Comparison of ENCODE assay signal across 8 cellular contexts in the genomic region with DNA sequence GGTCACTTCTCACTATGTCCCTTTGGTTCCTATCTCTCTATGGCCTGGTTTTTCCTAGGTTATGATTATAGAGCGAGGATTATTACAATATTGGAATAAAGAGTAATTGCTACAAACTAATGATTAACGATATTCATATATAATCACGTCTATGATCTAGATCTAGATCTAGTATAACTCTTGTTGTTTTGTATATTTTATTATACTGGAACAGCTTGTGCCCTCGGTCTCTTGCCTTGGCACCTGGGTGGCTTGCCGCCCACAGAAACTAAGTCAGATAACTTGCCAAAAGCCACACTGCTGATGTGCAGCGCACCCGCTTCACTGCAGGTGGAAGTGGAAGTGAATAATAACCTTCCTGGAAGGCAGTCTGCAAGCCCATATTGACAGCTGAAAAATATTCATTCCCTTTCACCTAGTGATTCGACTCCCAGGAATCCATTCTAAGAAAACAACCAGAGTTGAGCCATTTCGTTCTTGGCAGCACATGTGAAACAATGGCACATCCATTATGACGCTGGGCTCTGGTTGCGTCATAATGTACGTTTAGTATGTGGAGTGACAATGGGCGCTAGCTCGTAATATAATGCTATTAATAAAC. TPM values are rescaled to one million over a fixed set of nuclear protein-coding genes. Genes with fewer than 3 reads are reported as not detected.
DNase-seq lines count a peak whose midpoint lies in the region; ATAC-seq and TF ChIP-seq lines count a peak whose summit lies in the region.

No MANE protein-coding gene starts in this region.

- POLR2A ChIA-PET in activated naive CD8-positive, alpha-beta T cell treated with anti-CD3 and anti-CD28 coated beads, Interleukin-2, amount 10 ng/mL, durations not matched to agents 7 days and 5 days (lab: Charles Lee) = interaction anchor here (1.2 to 1.7 kb wide), 2 partner anchors 12 to 23 kb away, joined by 3 to 6 read pairs; no protein-coding TSS in a partner anchor

- H3K27ac ChIP-seq in right cardiac atrium (ENCODE audit: low read length) (no peak overlapping the region), sigmoid colon (peak overlapping the region; percentile 83 to 94 (median 88))

- no peaks in the 10 kb centered on the region for H3K27me3 ChIP-seq in right cardiac atrium (ENCODE audit: control insufficient read depth, insufficient read depth)
- no peaks in the 10 kb centered on the region for H3K27me3 ChIP-seq in sigmoid colon

- H3K4me1 ChIP-seq in ES-I3 (ENCODE audit: insufficient read depth, low read length) (peaks cover 13% of the 10 kb centered on the region; the same call in 1 of the 2 replicates), right cardiac atrium (ENCODE audit: control insufficient read depth, insufficient read depth, low read length) (no peaks in the 10 kb centered on the region), sigmoid colon (peaks cover 0 to 25% (median 22%) of the 10 kb centered on the region in 4 donors)

- peaks cover 3% of the 10 kb centered on the region for H3K27me3 Mint-ChIP-seq in activated naive CD8-positive, alpha-beta T cell treated with anti-CD3 and anti-CD28 coated beads, Interleukin-2, amount 10 ng/mL, durations not matched to agents 7 days and 5 days

- peaks cover 11% of the 10 kb centered on the region for H3K4me1 Mint-ChIP-seq in activated naive CD8-positive, alpha-beta T cell treated with anti-CD3 and anti-CD28 coated beads, Interleukin-2, amount 10 ng/mL, durations not matched to agents 7 days and 5 days

- peak overlapping the region; percentile 85 for H3K4me3 Mint-ChIP-seq in activated naive CD8-positive, alpha-beta T cell treated with anti-CD3 and anti-CD28 coated beads, Interleukin-2, amount 10 ng/mL, durations not matched to agents 7 days and 5 days

- H3K9ac ChIP-seq in ES-I3 (ENCODE audit: low read depth, low read length) = peak overlapping the region; percentile 76

- H3K36me3 ChIP-seq in ES-I3 (ENCODE audit: insufficient read depth, low read length) = no peaks in the 10 kb centered on the region
- H3K36me3 ChIP-seq in sigmoid colon = no peaks in the 10 kb centered on the region

- no peak for TF ChIP-seq POLR2A in sigmoid colon (IDR thresholded peaks at IDR 0.05)

- intact Hi-C loops in right cardiac atrium (cut with DNase I) = no loop called here
- intact Hi-C loops in sigmoid colon (cut with DNase I) = loop anchor here (2.0 to 5.0 kb wide), 3 partner anchors 13 to 155 kb away; a partner anchor contains a TSS

- no peak for TF ChIP-seq EP300 in sigmoid colon (IDR thresholded peaks at IDR 0.05)

- no peaks in the 10 kb centered on the region for H3K9me3 Mint-ChIP-seq in activated naive CD8-positive, alpha-beta T cell treated with anti-CD3 and anti-CD28 coated beads, Interleukin-2, amount 10 ng/mL, durations not matched to agents 7 days and 5 days

- ATAC-seq in activated naive CD8-positive, alpha-beta T cell treated with anti-CD3 and anti-CD28 coated beads, Interleukin-2, amount 10 ng/mL, durations not matched to agents 7 days and 5 days (ENCODE audit: low read depth) = no peak
- ATAC-seq in right cardiac atrium (peak in 1 of 2 donors; percentile 16), GM19023 (IDR thresholded peaks at IDR 0.05; ENCODE audit: unreplicated experiment) (no peak), HG03460 (IDR thresholded peaks at IDR 0.05; ENCODE audit: unreplicated experiment) (no peak)

- WGBS in right cardiac atrium = 29% methylated on average over 14 of the region's 14 CpGs
- 15 to 23% methylated on average over 14 of the region's 14 CpGs for WGBS in sigmoid colon, 2 donors

- H3K36me3 Mint-ChIP-seq in activated naive CD8-positive, alpha-beta T cell treated with anti-CD3 and anti-CD28 coated beads, Interleukin-2, amount 10 ng/mL, durations not matched to agents 7 days and 5 days = no peaks in the 10 kb centered on the region

- TF ChIP-seq CTCF in sigmoid colon (IDR thresholded peaks at IDR 0.05) = no peak

- peak overlapping the region; percentile 84 for H3K27ac Mint-ChIP-seq in activated naive CD8-positive, alpha-beta T cell treated with anti-CD3 and anti-CD28 coated beads, Interleukin-2, amount 10 ng/mL, durations not matched to agents 7 days and 5 days

- H3K4me3 ChIP-seq in right cardiac atrium (ENCODE audit: low read length) = peak overlapping the region; percentile 75
- H3K4me3 ChIP-seq in sigmoid colon = peak overlapping the region; percentile 53 to 69 (median 62)

- no peaks in the 10 kb centered on the region for H3K9me3 ChIP-seq in ES-I3 (ENCODE audit: control insufficient read depth, insufficient read depth, low read length)
- no peaks in the 10 kb centered on the region for H3K9me3 ChIP-seq in right cardiac atrium (ENCODE audit: control insufficient read depth, low read length)
- no peaks in the 10 kb centered on the region for H3K9me3 ChIP-seq in sigmoid colon

- DNase-seq in NCI-H146 treated with DMSO at 0.1 percent for 48 hours (lab: John Stamatoyannopoulos, UW; ENCODE audit: unreplicated experiment) = peak; percentile 15
- no peak for DNase-seq in activated naive CD8-positive, alpha-beta T cell treated with anti-CD3 and anti-CD28 coated beads, Interleukin-2, amount 10 ng/mL, durations not matched to agents 7 days and 5 days
- DNase-seq in right cardiac atrium = peak in 1 of 3 donors; percentile 63
- DNase-seq in sigmoid colon = peak; percentile 81
- DNase-seq in SKM-1 (lab: John Stamatoyannopoulos, UW; ENCODE audit: unreplicated experiment) = no peak

RNA-seq across cellular contexts. Expression of a gene that starts 0.7 kb away (rescaled TPM):
- total RNA-seq in activated naive CD8-positive, alpha-beta T cell treated with anti-CD3 and anti-CD28 coated beads, Interleukin-2, amount 10 ng/mL, durations not matched to agents 7 days and 5 days = under 1 TPM; 0.28 to 0.33 TPM
- total RNA-seq in right cardiac atrium = 1 to 10 TPM in 3 of 4 donors, under 1 TPM in 1; 0.71 to 3.1 (median 1.1) TPM
- polyA plus RNA-seq in right cardiac atrium = 1.3 TPM
- total RNA-seq in sigmoid colon = 1 to 10 TPM in 2 of 4 donors, under 1 TPM in 2; 0.49 to 1.9 (median 0.87) TPM
- 1 to 10 TPM in 2 of 3 donors, not detected in 1; 1.0 to 1.2 TPM for polyA plus RNA-seq in sigmoid colon

RNA-seq across cellular contexts. Expression of a gene that starts 17.0 kb away (rescaled TPM):
- total RNA-seq in activated naive CD8-positive, alpha-beta T cell treated with anti-CD3 and anti-CD28 coated beads, Interleukin-2, amount 10 ng/mL, durations not matched to agents 7 days and 5 days = 10 to 100 TPM; 51.7 to 55.5 TPM
- total RNA-seq in right cardiac atrium (10 to 100 TPM; 43.4 to 59.4 (median 51.0) TPM), sigmoid colon (10 to 100 TPM; 19.5 to 26.5 (median 22.8) TPM)
- polyA plus RNA-seq in right cardiac atrium (37.7 TPM), sigmoid colon (10 to 100 TPM; 12.0 to 47.6 (median 16.8) TPM)

RNA-seq across cellular contexts. Expression of a gene that starts 42.0 kb away (rescaled TPM):
- not detected for total RNA-seq in activated naive CD8-positive, alpha-beta T cell treated with anti-CD3 and anti-CD28 coated beads, Interleukin-2, amount 10 ng/mL, durations not matched to agents 7 days and 5 days
- total RNA-seq in right cardiac atrium (under 1 TPM in 2 of 4 donors, not detected in 2; 0.26 to 0.84 TPM), sigmoid colon (1 to 10 TPM in 1 of 4 donors, under 1 TPM in 1, not detected in 2; 0.66 to 1.9 TPM)
- polyA plus RNA-seq in right cardiac atrium (0.93 TPM), sigmoid colon (under 1 TPM in 1 of 3 donors, not detected in 2; 0.16 TPM)

Comparison
In these comparisons a context has a peak if more than half of its experiments do, and no peak if none do; other contexts are left out.
1. DNase-seq: peak in NCI-H146 treated with DMSO at 0.1 percent for 48 hours (single experiment) and sigmoid colon (single experiment); none in activated naive CD8-positive, alpha-beta T cell treated with anti-CD3 and anti-CD28 coated beads, Interleukin-2, amount 10 ng/mL, durations not matched to agents 7 days and 5 days (single experiment) and SKM-1 (single experiment).